In genomic region chr10:87753995-87754866, GRCh38 we compare ENCODE assay signal across 7 cellular contexts.
"Had no signal": no experiment of that assay in that cellular context is flagged by ENCODE, and none has a peak within 500 bp of the region (broad histone marks: within the 10 kb centered on the region; RNA-seq: fewer than 3 reads in every experiment).

No MANE protein-coding gene starts in this region.

- DNase-seq: activated CD4-positive, alpha-beta T cell treated with anti-CD3 and anti-CD28 coated beads, Interleukin-2, amount 50 U/mL, for 1 hour; anterior cingulate cortex; dermis blood vessel endothelial cell; erythroblast; SK-N-SH; stimulated activated CD4-positive, alpha-beta T cell treated with anti-CD3 and anti-CD28 coated beads, Interleukin-4, amount 100 ng/mL, for 1 hour; T-helper 1 cell had no signal
